8 cellular contexts compared by ENCODE assay signal in genomic region chr10:63206997-63207952, GRCh38.
DNase-seq lines count a peak whose midpoint lies in the region; ATAC-seq and TF ChIP-seq lines count a peak whose summit lies in the region.

No MANE protein-coding gene starts in this region.

- H3K27ac ChIP-seq in sigmoid colon: peak overlapping the region; percentile 53 to 79 (median 72)
- no peak overlapping the region for H3K27ac ChIP-seq in WERI-Rb-1
- H3K27ac ChIP-seq in SJCRH30: no peak overlapping the region

- no peak for TF ChIP-seq POLR2A in sigmoid colon (IDR thresholded peaks at IDR 0.05)

- no peak for TF ChIP-seq EP300 in sigmoid colon (IDR thresholded peaks at IDR 0.05)

- H3K27me3 ChIP-seq in sigmoid colon (no peaks in the 10 kb centered on the region), WERI-Rb-1 (ENCODE audit: insufficient read depth, low read depth, severe bottlenecking) (no peaks in the 10 kb centered on the region), Caco-2 (replicated peaks; ENCODE audit: control insufficient read depth, insufficient read depth, low read length) (no peaks in the 10 kb centered on the region), SJCRH30 (no peaks in the 10 kb centered on the region)

- no peak for DNase-seq in activated naive CD4-positive, alpha-beta T cell treated with anti-CD3 and anti-CD28 coated beads, Interleukin-2, amount 50 U/mL, for 72 hours (ENCODE audit: low spot score in 2 of 2)
- no peak for DNase-seq in Right ventricle myocardium superior
- DNase-seq in sigmoid colon: no peak
- no peak for DNase-seq in WERI-Rb-1
- no peak for DNase-seq in Caco-2
- no peak for DNase-seq in SJCRH30

- no peak overlapping the region for H3K4me3 Mint-ChIP-seq in Caco-2 (ENCODE audit: unreplicated experiment)

- peak overlapping the region; percentile 39 to 61 for H3K27ac Mint-ChIP-seq in activated naive CD4-positive, alpha-beta T cell treated with anti-CD3 and anti-CD28 coated beads, Interleukin-2, amount 50 U/mL, for 72 hours
- no peak overlapping the region for H3K27ac Mint-ChIP-seq in Caco-2 (ENCODE audit: unreplicated experiment)

- no TSS peak for BruUV-seq in Caco-2 (replicated peaks; lab: Mats Ljungman, UMichigan)

- CTCF ChIA-PET in Caco-2 (lab: Charles Lee): no interaction called here

- H3K4me3 ChIP-seq in sigmoid colon (peak overlapping the region in 3 of 4 donors; percentile 5 to 11 (median 8)), WERI-Rb-1 (ENCODE audit: low read depth, low read length) (no peak overlapping the region), Caco-2 (ENCODE audit: low read depth, low read length) (no peak overlapping the region), SJCRH30 (no peak overlapping the region)

- H3K36me3 Mint-ChIP-seq in activated naive CD4-positive, alpha-beta T cell treated with anti-CD3 and anti-CD28 coated beads, Interleukin-2, amount 50 U/mL, for 72 hours: peaks cover 6 to 43% of the 10 kb centered on the region in 2 donors
- H3K36me3 Mint-ChIP-seq in Caco-2 (ENCODE audit: insufficient read depth, unreplicated experiment): peaks cover 68% of the 10 kb centered on the region

- peaks cover 0 to 5% (median 0%) of the 10 kb centered on the region in 4 donors for H3K36me3 ChIP-seq in sigmoid colon
- peaks cover 71% of the 10 kb centered on the region for H3K36me3 ChIP-seq in WERI-Rb-1
- no peaks in the 10 kb centered on the region for H3K36me3 ChIP-seq in Caco-2 (ENCODE audit: control insufficient read depth, insufficient read depth, low read length)
- H3K36me3 ChIP-seq in SJCRH30: peaks cover 82% of the 10 kb centered on the region

- H3K9me3 ChIP-seq in sigmoid colon (no peaks in the 10 kb centered on the region), WERI-Rb-1 (ENCODE audit: severe bottlenecking) (no peaks in the 10 kb centered on the region), Caco-2 (no peaks in the 10 kb centered on the region), SJCRH30 (replicated peaks) (no peaks in the 10 kb centered on the region)

- POLR2A ChIA-PET in Caco-2 (lab: Charles Lee): interaction anchor here (0.6 kb wide), 1 partner anchor 422 kb away, joined by 3 read pairs; no protein-coding TSS in a partner anchor

- no peaks in the 10 kb centered on the region for H3K27me3 Mint-ChIP-seq in Caco-2 (ENCODE audit: insufficient read depth, unreplicated experiment)

- H3K4me1 Mint-ChIP-seq in Caco-2 (ENCODE audit: low read depth, unreplicated experiment): no peaks in the 10 kb centered on the region

- peaks cover 0 to 4% of the 10 kb centered on the region in 2 donors for H3K9me3 Mint-ChIP-seq in activated naive CD4-positive, alpha-beta T cell treated with anti-CD3 and anti-CD28 coated beads, Interleukin-2, amount 50 U/mL, for 72 hours
- no peaks in the 10 kb centered on the region for H3K9me3 Mint-ChIP-seq in Caco-2 (ENCODE audit: unreplicated experiment)

- intact Hi-C loops in Right ventricle myocardium superior (cut with DNase I) (no loop called here), sigmoid colon (cut with DNase I) (loop anchor here (5.0 kb wide), 3 partner anchors 40 to 505 kb away; no protein-coding TSS in a partner anchor), Caco-2 (cut with micrococcal nuclease; ENCODE audit: unreplicated experiment) (no loop called here)

- peaks cover 0 to 64% (median 49%) of the 10 kb centered on the region in 4 donors for H3K4me1 ChIP-seq in sigmoid colon
- no peaks in the 10 kb centered on the region for H3K4me1 ChIP-seq in Caco-2
- peaks cover 6% of the 10 kb centered on the region for H3K4me1 ChIP-seq in SJCRH30

- ATAC-seq in GM18870 (IDR thresholded peaks at IDR 0.05; ENCODE audit: unreplicated experiment) (peak; percentile 26), HG03520 (IDR thresholded peaks at IDR 0.05; ENCODE audit: unreplicated experiment) (peak; percentile 46), Right ventricle myocardium superior (ENCODE audit: poor library complexity) (peak; percentile 78)
- ATAC-seq in activated naive CD4-positive, alpha-beta T cell treated with anti-CD3 and anti-CD28 coated beads, Interleukin-2, amount 50 U/mL, for 72 hours: no peak

- TF ChIP-seq CTCF in sigmoid colon (IDR thresholded peaks at IDR 0.05) (no peak), WERI-Rb-1 (IDR thresholded peaks at IDR 0.05; ENCODE audit: low read depth, low read length) (no peak), Caco-2 (IDR thresholded peaks at IDR 0.05; ENCODE audit: insufficient read depth in 1 of 2, low read depth in 1 of 2, low read length in 1 of 2, severe bottlenecking in 1 of 2, unreplicated experiment in 1 of 2) (no peak)

- WGBS in sigmoid colon, 2 donors: 39 to 54% methylated on average over 9 of the region's 9 CpGs

Comparison
In these comparisons a context has a peak if more than half of its experiments do, and no peak if none do; other contexts are left out.
1. ATAC-seq: peak in GM18870 (single experiment), HG03520 (single experiment) and Right ventricle myocardium superior (single experiment); none in activated naive CD4-positive, alpha-beta T cell treated with anti-CD3 and anti-CD28 coated beads, Interleukin-2, amount 50 U/mL, for 72 hours (0 of 2).
2. H3K27ac ChIP-seq: peak in sigmoid colon (4 of 4); none in WERI-Rb-1 (single experiment) and SJCRH30 (single experiment).
3. H3K4me3 ChIP-seq: peak in sigmoid colon (3 of 4); none in WERI-Rb-1 (single experiment), Caco-2 (single experiment) and SJCRH30 (single experiment).